ENCODE assay signal across 1 cellular context in the genomic region with DNA sequence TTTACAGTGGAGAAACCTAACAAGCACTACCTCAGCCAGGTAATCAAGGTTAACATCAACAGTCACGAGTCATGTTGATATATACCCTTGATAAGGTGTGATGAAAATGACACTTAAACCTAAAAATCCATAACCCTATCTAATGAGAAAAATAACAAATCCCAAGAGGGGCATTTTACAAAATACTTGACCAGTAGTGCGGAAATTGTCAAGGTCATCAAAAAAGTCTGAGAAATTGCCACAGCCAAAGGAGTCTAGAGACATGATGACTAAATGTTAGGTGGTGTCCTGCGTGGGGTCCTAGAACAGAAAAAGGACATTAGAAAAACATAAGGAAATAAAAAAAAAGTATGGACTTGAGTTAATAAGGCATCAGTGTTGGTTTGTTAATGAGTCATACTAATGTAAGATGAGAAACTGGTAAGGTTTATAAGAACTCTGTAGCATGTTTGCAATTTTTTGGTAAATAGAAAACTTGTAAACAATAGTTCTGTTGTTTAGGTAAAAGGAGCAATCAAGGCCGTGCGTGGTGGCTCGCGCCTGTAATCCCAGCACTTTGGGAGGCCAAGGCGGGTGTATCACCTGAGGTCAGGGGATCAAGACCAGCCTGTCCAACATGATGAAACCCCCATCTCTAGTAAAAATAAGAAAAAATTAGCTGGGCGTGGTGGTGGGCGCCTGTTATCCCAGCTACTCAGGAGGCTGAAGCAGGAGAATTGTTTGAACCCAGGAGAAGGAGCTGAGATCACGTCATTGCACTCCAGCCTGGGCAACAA.
TF ChIP-seq lines count a peak whose summit lies in the region.

No MANE protein-coding gene starts in this region.

TF ChIP-seq in HEK293, 187 proteins besides CTCF, POLR2A, EP300 and RAD21 (continued from another document):
- TF ChIP-seq, protein P1, sequence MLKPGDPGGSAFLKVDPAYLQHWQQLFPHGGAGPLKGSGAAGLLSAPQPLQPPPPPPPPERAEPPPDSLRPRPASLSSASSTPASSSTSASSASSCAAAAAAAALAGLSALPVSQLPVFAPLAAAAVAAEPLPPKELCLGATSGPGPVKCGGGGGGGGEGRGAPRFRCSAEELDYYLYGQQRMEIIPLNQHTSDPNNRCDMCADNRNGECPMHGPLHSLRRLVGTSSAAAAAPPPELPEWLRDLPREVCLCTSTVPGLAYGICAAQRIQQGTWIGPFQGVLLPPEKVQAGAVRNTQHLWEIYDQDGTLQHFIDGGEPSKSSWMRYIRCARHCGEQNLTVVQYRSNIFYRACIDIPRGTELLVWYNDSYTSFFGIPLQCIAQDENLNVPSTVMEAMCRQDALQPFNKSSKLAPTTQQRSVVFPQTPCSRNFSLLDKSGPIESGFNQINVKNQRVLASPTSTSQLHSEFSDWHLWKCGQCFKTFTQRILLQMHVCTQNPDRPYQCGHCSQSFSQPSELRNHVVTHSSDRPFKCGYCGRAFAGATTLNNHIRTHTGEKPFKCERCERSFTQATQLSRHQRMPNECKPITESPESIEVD (tag by site-specific recombination; IDR thresholded peaks at IDR 0.05): peak; percentile 62
- TF ChIP-seq ZSCAN30 (tag by site-specific recombination; IDR thresholded peaks at IDR 0.05) (no peak), ZNF280D (tag by site-specific recombination; IDR thresholded peaks at IDR 0.05) (no peak), ZNF624 (tag by site-specific recombination; IDR thresholded peaks at IDR 0.05) (no peak), ZNF146 (tag by site-specific recombination; IDR thresholded peaks at IDR 0.05) (no peak), ZNF324 (tag by site-specific recombination; IDR thresholded peaks at IDR 0.05) (no peak), ZEB2 (tag by site-specific recombination; IDR thresholded peaks at IDR 0.05) (no peak), ZNF629 (tag by site-specific recombination; IDR thresholded peaks at IDR 0.05) (peak; percentile 19; the same call in 1 of the 2 replicates), ZNF48 (tag by site-specific recombination; IDR thresholded peaks at IDR 0.05) (no peak), ZNF514 (tag by site-specific recombination; IDR thresholded peaks at IDR 0.05) (no peak), FEZF1 (tag by site-specific recombination; IDR thresholded peaks at IDR 0.05) (no peak), OSR2 (tag by site-specific recombination; IDR thresholded peaks at IDR 0.05) (0 out of 2 replicates have a peak, but pooled peaks have one; percentile 15), ZNF544 (tag by site-specific recombination; IDR thresholded peaks at IDR 0.05) (no peak)
